In genomic region chr2:172556284-172557033, GRCh38 we compare ENCODE assay signal across 8 cellular contexts.
DNase-seq lines count a peak whose midpoint lies in the region; ATAC-seq and TF ChIP-seq lines count a peak whose summit lies in the region.

No MANE protein-coding gene starts in this region.

- no peaks in the 10 kb centered on the region for H3K36me3 Mint-ChIP-seq in memory B cell

- no peaks in the 10 kb centered on the region for H3K9me3 Mint-ChIP-seq in memory B cell

- peak overlapping the region; percentile 92 for H3K4me3 ChIP-seq in AG04449 (ENCODE audit: low read depth, low read length)

- TF ChIP-seq CTCF in AG04449 (IDR thresholded peaks at IDR 0.05; ENCODE audit: insufficient read depth, low read length, missing control alignments) = no peak

- peak overlapping the region; percentile 99 for H3K27ac Mint-ChIP-seq in memory B cell

- DNase-seq in AG04449 (ENCODE audit: low read depth, low spot score) (no peak), NCI-H510A (lab: John Stamatoyannopoulos, UW) (peak; percentile 57), ecto neural progenitor cell (ENCODE audit: low spot score) (peak; percentile 73), memory B cell (ENCODE audit: low spot score in 2 of 2) (peak in 1 of 2 donors; percentile 37)
- peak; percentile 43 for DNase-seq in activated CD4-positive, alpha-beta T cell treated with anti-CD3 and anti-CD28 coated beads, Interleukin-2, amount 50 U/mL, for 1 hour
- DNase-seq in stimulated activated CD8-positive, alpha-beta memory T cell treated with anti-CD3 and anti-CD28 coated beads, Interleukin-15, amount 100 ng/mL, for 4 hours (ENCODE audit: low read depth in 2 of 2) = peak; percentile 32 to 39

- ATAC-seq in GM18520 (IDR thresholded peaks at IDR 0.05; ENCODE audit: unreplicated experiment) (peak; percentile 37), HG03039 (IDR thresholded peaks at IDR 0.05; ENCODE audit: unreplicated experiment) (peak; percentile 48), memory B cell (ENCODE audit: low read depth) (peak; percentile 44)

- peaks cover 22% of the 10 kb centered on the region for H3K4me1 Mint-ChIP-seq in memory B cell

- H3K27me3 Mint-ChIP-seq in memory B cell = no peaks in the 10 kb centered on the region

- POLR2A ChIA-PET in AG04449 (lab: Yijun Ruan, JAX) = interaction anchor here (1.1 kb wide), 1 partner anchor 137 kb away, joined by 3 read pairs; no protein-coding TSS in a partner anchor

- CTCF ChIA-PET in AG04449 (lab: Yijun Ruan, JAX) = no interaction called here

- peak overlapping the region; percentile 97 for H3K4me3 Mint-ChIP-seq in memory B cell
